Comparison of ENCODE assay signal across 18 cellular contexts in the genomic region with DNA sequence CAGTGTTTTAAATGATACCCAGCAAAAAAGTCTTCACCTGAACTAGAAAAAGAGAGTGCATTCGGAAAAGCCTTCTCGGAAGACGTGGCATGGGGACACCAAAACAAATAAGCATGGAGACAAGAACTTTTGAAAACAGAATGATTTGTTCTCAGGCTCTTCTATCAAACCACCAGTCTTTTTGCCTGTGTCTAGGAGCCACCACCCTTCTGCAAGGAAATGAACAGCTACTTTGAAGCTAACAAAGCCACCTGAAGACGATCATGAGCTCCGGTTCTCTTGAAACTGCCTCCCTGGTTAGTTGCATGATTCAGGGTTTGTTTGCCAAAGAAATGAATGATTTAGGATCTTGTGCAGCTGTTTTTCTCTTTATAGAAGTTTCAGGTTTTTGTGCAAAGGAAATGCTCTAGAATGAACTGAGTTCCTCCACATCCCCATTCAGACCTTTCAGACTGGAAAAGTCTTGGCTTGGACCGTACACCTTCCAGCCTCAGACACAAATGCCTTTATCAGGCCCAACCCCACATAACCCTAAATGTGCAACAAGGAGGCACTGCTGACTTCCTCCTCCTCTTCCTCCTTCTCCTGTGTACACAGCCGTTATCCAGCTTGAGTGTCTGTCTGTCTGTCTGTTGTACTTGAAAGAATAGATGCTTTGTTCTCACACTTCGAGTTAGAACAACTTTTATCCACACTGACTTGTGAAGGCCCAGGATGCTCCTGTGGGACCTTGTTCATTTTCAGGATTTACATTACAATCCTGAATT.
DNase-seq lines count a peak whose midpoint lies in the region; ATAC-seq and TF ChIP-seq lines count a peak whose summit lies in the region.
"Had no signal": no experiment of that assay in that cellular context is flagged by ENCODE, and none has a peak within 500 bp of the region (broad histone marks: within the 10 kb centered on the region; RNA-seq: fewer than 3 reads in every experiment).

No MANE protein-coding gene starts in this region.

- H3K4me3 ChIP-seq in CD8-positive, alpha-beta T cell (ENCODE audit: low read depth, low read length) = peak overlapping the region; percentile 33
- H3K4me3 ChIP-seq in naive thymus-derived CD4-positive, alpha-beta T cell (ENCODE audit: low read length) = no peak overlapping the region
- H3K4me3 ChIP-seq in mesenchymal stem cell (ENCODE audit: insufficient read depth in 1 of 2, low read depth in 1 of 2, low read length in 2 of 2) = no peak overlapping the region
- H3K4me3 ChIP-seq: breast epithelium, ovary, transverse colon had no signal

- peaks cover 71% of the 10 kb centered on the region for H3K4me1 ChIP-seq in CD8-positive, alpha-beta T cell (ENCODE audit: insufficient read depth, low read length)
- H3K4me1 ChIP-seq in naive thymus-derived CD4-positive, alpha-beta T cell (ENCODE audit: control insufficient read depth in 2 of 2, insufficient read depth in 2 of 2, low read length in 2 of 2) = peaks cover 0 to 69% of the 10 kb centered on the region in 2 donors
- no peaks in the 10 kb centered on the region for H3K4me1 ChIP-seq in mesenchymal stem cell (ENCODE audit: control insufficient read depth, insufficient read depth, low read depth, low read length)
- H3K4me1 ChIP-seq: breast epithelium had no signal

- H3K14ac ChIP-seq in mesenchymal stem cell (ENCODE audit: low read length in 2 of 2) = no peak overlapping the region

- ATAC-seq in activated CD4-positive, alpha-beta T cell treated with anti-CD3 and anti-CD28 coated beads for 36 hours = peak; percentile 65
- ATAC-seq in CD8-positive, alpha-beta T cell = peak; percentile 82
- ATAC-seq in T-helper 17 cell = peak; percentile 64
- peak; percentile 87 for ATAC-seq in naive thymus-derived CD4-positive, alpha-beta T cell

- H2BK12ac ChIP-seq in mesenchymal stem cell (ENCODE audit: low read length in 2 of 2) = no peak overlapping the region

- DNase-seq in activated CD4-positive, alpha-beta T cell treated with anti-CD3 and anti-CD28 coated beads for 36 hours = peak; percentile 25
- no peak for DNase-seq in activated CD4-positive, alpha-beta T cell treated with anti-CD3 and anti-CD28 coated beads, Interleukin-2, amount 50 U/mL, for 1 hour
- peak in 2 of 7 experiments; percentile 23 to 28 for DNase-seq in CD8-positive, alpha-beta T cell
- no peak for DNase-seq in T-helper 17 cell
- DNase-seq in naive thymus-derived CD4-positive, alpha-beta T cell = peak in 7 of 9 donors; percentile 57 to 87 (median 77)
- DNase-seq in retina = no peak
- no peak for DNase-seq in mesenchymal stem cell
- no peak for DNase-seq in head of caudate nucleus
- DNase-seq: activated gamma-delta T cell treated with Interleukin-2 at 50 U/mL for 16 hours; immature natural killer cell; KG1; NCI-H1092 treated with DMSO at 0.1 percent for 48 hours; NCI-H526; ovary; stimulated activated CD4-positive, alpha-beta T cell treated with anti-CD3 and anti-CD28 coated beads, Interleukin-4, amount 100 ng/mL, for 4 hours; transverse colon; WERI-Rb-1 had no signal

- no peak overlapping the region for H2BK15ac ChIP-seq in mesenchymal stem cell (ENCODE audit: low read depth, poor library complexity, severe bottlenecking)

- H3K79me1 ChIP-seq in mesenchymal stem cell (replicated peaks; ENCODE audit: low read length, poor library complexity, severe bottlenecking) = no peaks in the 10 kb centered on the region

- H3K9me3 ChIP-seq in CD8-positive, alpha-beta T cell (ENCODE audit: low read length) = no peaks in the 10 kb centered on the region
- H3K9me3 ChIP-seq in T-helper 17 cell (ENCODE audit: control insufficient read depth, low read length, poor library complexity, severe bottlenecking) = no peaks in the 10 kb centered on the region
- no peaks in the 10 kb centered on the region for H3K9me3 ChIP-seq in naive thymus-derived CD4-positive, alpha-beta T cell (ENCODE audit: control insufficient read depth in 2 of 3, low read length in 3 of 3)
- peaks cover 4% of the 10 kb centered on the region for H3K9me3 ChIP-seq in mesenchymal stem cell (ENCODE audit: control insufficient read depth, low read length)
- H3K9me3 ChIP-seq: breast epithelium, ovary, transverse colon had no signal

- H3K4me2 ChIP-seq in mesenchymal stem cell (ENCODE audit: low read length, poor library complexity, severe bottlenecking) = no peak overlapping the region

- peaks cover 5% of the 10 kb centered on the region for H3K36me3 Mint-ChIP-seq in activated CD4-positive, alpha-beta T cell treated with anti-CD3 and anti-CD28 coated beads for 36 hours (ENCODE audit: low read depth)
- H3K36me3 Mint-ChIP-seq in CD8-positive, alpha-beta T cell = no peaks in the 10 kb centered on the region
- peaks cover 2% of the 10 kb centered on the region for H3K36me3 Mint-ChIP-seq in T-helper 17 cell (ENCODE audit: low read depth)
- H3K36me3 Mint-ChIP-seq in naive thymus-derived CD4-positive, alpha-beta T cell = peaks cover 0 to 5% (median 0%) of the 10 kb centered on the region in 5 donors

- H3K4ac ChIP-seq in mesenchymal stem cell (ENCODE audit: low read depth in 1 of 2, low read length in 2 of 2) = no peak overlapping the region

- H3K36me3 ChIP-seq in CD8-positive, alpha-beta T cell (ENCODE audit: insufficient read depth, low read length) = no peaks in the 10 kb centered on the region
- H3K36me3 ChIP-seq in naive thymus-derived CD4-positive, alpha-beta T cell (ENCODE audit: control insufficient read depth in 2 of 3, insufficient read depth in 3 of 3, low read length in 3 of 3) = no peaks in the 10 kb centered on the region
- H3K36me3 ChIP-seq in mesenchymal stem cell (ENCODE audit: control insufficient read depth in 1 of 2, insufficient read depth in 2 of 2, low read depth in 1 of 2, low read length in 2 of 2) = no peaks in the 10 kb centered on the region
- H3K36me3 ChIP-seq: breast epithelium, ovary, transverse colon, WERI-Rb-1 had no signal

- no peak for TF ChIP-seq CTCF in CD8-positive, alpha-beta T cell (IDR thresholded peaks at IDR 0.05)

- no peak overlapping the region for H4K8ac ChIP-seq in mesenchymal stem cell (ENCODE audit: low read length)

- peak overlapping the region; percentile 1 for H3K27ac ChIP-seq in CD8-positive, alpha-beta T cell (ENCODE audit: low read depth, low read length)
- H3K27ac ChIP-seq in naive thymus-derived CD4-positive, alpha-beta T cell (ENCODE audit: low read depth, low read length) = peak overlapping the region; percentile 68
- H3K27ac ChIP-seq in mesenchymal stem cell (ENCODE audit: low read length, poor library complexity, severe bottlenecking) = no peak overlapping the region
- H3K27ac ChIP-seq: breast epithelium, ovary, transverse colon, WERI-Rb-1 had no signal

- H3K27me3 Mint-ChIP-seq in activated CD4-positive, alpha-beta T cell treated with anti-CD3 and anti-CD28 coated beads for 36 hours = peaks cover 20% of the 10 kb centered on the region
- no peaks in the 10 kb centered on the region for H3K27me3 Mint-ChIP-seq in CD8-positive, alpha-beta T cell (ENCODE audit: low read depth)
- no peaks in the 10 kb centered on the region for H3K27me3 Mint-ChIP-seq in T-helper 17 cell
- H3K27me3 Mint-ChIP-seq in naive thymus-derived CD4-positive, alpha-beta T cell = peaks cover 0 to 31% (median 0%) of the 10 kb centered on the region in 5 donors

- no peak overlapping the region for H2AFZ ChIP-seq in mesenchymal stem cell (ENCODE audit: low read depth, low read length)

- H3K27me3 ChIP-seq in CD8-positive, alpha-beta T cell (ENCODE audit: insufficient read depth, low read length) = no peaks in the 10 kb centered on the region
- H3K27me3 ChIP-seq in naive thymus-derived CD4-positive, alpha-beta T cell (ENCODE audit: control insufficient read depth in 2 of 2, insufficient read depth in 2 of 2, low read length in 2 of 2) = no peaks in the 10 kb centered on the region
- no peaks in the 10 kb centered on the region for H3K27me3 ChIP-seq in mesenchymal stem cell (ENCODE audit: control insufficient read depth in 1 of 2, insufficient read depth in 1 of 2, low read length in 2 of 2)
- H3K27me3 ChIP-seq: breast epithelium, ovary, transverse colon had no signal

- peaks cover 68% of the 10 kb centered on the region for H3K4me1 Mint-ChIP-seq in activated CD4-positive, alpha-beta T cell treated with anti-CD3 and anti-CD28 coated beads for 36 hours
- H3K4me1 Mint-ChIP-seq in CD8-positive, alpha-beta T cell (ENCODE audit: low read depth) = peaks cover 71% of the 10 kb centered on the region
- H3K4me1 Mint-ChIP-seq in T-helper 17 cell = peaks cover 22% of the 10 kb centered on the region
- peaks cover 30 to 95% (median 74%) of the 10 kb centered on the region in 7 donors for H3K4me1 Mint-ChIP-seq in naive thymus-derived CD4-positive, alpha-beta T cell

- peaks cover 3% of the 10 kb centered on the region for H3K9me3 Mint-ChIP-seq in activated CD4-positive, alpha-beta T cell treated with anti-CD3 and anti-CD28 coated beads for 36 hours (ENCODE audit: low read depth)
- no peaks in the 10 kb centered on the region for H3K9me3 Mint-ChIP-seq in CD8-positive, alpha-beta T cell
- H3K9me3 Mint-ChIP-seq in naive thymus-derived CD4-positive, alpha-beta T cell = peaks cover 0 to 9% (median 0%) of the 10 kb centered on the region in 11 donors

- 69% methylated on average over 8 of the region's 8 CpGs for WGBS in mesenchymal stem cell

- CTCF ChIA-PET in activated CD4-positive, alpha-beta T cell treated with anti-CD3 and anti-CD28 coated beads for 36 hours (lab: Charles Lee) = interaction anchor here (1.1 to 2.2 kb wide), 5 partner anchors 10 to 347 kb away, joined by 3 to 16 read pairs (median 6); no protein-coding TSS in a partner anchor
- CTCF ChIA-PET in CD8-positive, alpha-beta T cell (lab: Charles Lee) = interaction anchor here (0.9 to 1.1 kb wide), 3 partner anchors 9 to 346 kb away, joined by 3 to 6 read pairs (median 4); no protein-coding TSS in a partner anchor
- CTCF ChIA-PET in naive thymus-derived CD4-positive, alpha-beta T cell (lab: Charles Lee) = interaction anchor here (0.6 to 3.5 kb wide), 6 partner anchors 8 to 346 kb away, joined by 3 to 16 read pairs (median 4); no protein-coding TSS in a partner anchor

- H3K23ac ChIP-seq in mesenchymal stem cell (ENCODE audit: low read length in 2 of 2) = no peak overlapping the region

- H4K91ac ChIP-seq in mesenchymal stem cell (ENCODE audit: low read length) = no peak overlapping the region

- H2BK120ac ChIP-seq in mesenchymal stem cell (ENCODE audit: low read depth, low read length) = no peak overlapping the region

- POLR2A ChIA-PET in activated CD4-positive, alpha-beta T cell treated with anti-CD3 and anti-CD28 coated beads for 36 hours (lab: Charles Lee) = no interaction called here
- POLR2A ChIA-PET in CD8-positive, alpha-beta T cell (lab: Charles Lee) = interaction anchor here (1.6 kb wide), 1 partner anchor 180 kb away, joined by 3 read pairs; no protein-coding TSS in a partner anchor
- POLR2A ChIA-PET in naive thymus-derived CD4-positive, alpha-beta T cell (lab: Charles Lee) = interaction anchor here (0.7 to 3.4 kb wide), 12 partner anchors 10 to 350 kb away, joined by 3 to 20 read pairs (median 4); no protein-coding TSS in a partner anchor

- H2AK5ac ChIP-seq in mesenchymal stem cell (ENCODE audit: low read length, severe bottlenecking) = no peak overlapping the region

- no peak overlapping the region for H3K9ac ChIP-seq in mesenchymal stem cell (ENCODE audit: low read length)

- H3K27ac Mint-ChIP-seq in activated CD4-positive, alpha-beta T cell treated with anti-CD3 and anti-CD28 coated beads for 36 hours = no peak overlapping the region
- peak overlapping the region; percentile 90 for H3K27ac Mint-ChIP-seq in CD8-positive, alpha-beta T cell
- H3K27ac Mint-ChIP-seq in T-helper 17 cell = peak overlapping the region; percentile 74
- peak overlapping the region; percentile 43 to 98 (median 92) for H3K27ac Mint-ChIP-seq in naive thymus-derived CD4-positive, alpha-beta T cell
- H3K27ac Mint-ChIP-seq: immature natural killer cell had no signal

- no peak overlapping the region for H3K4me3 Mint-ChIP-seq in activated CD4-positive, alpha-beta T cell treated with anti-CD3 and anti-CD28 coated beads for 36 hours
- peak overlapping the region; percentile 59 for H3K4me3 Mint-ChIP-seq in CD8-positive, alpha-beta T cell
- H3K4me3 Mint-ChIP-seq in T-helper 17 cell = peak overlapping the region; percentile 47
- peak overlapping the region; percentile 14 to 83 (median 73) for H3K4me3 Mint-ChIP-seq in naive thymus-derived CD4-positive, alpha-beta T cell
- H3K4me3 Mint-ChIP-seq: immature natural killer cell had no signal

- no peak overlapping the region for H3K18ac ChIP-seq in mesenchymal stem cell (ENCODE audit: low read depth in 1 of 2, low read length in 2 of 2)

- H2BK5ac ChIP-seq in mesenchymal stem cell (ENCODE audit: low read depth, low read length, poor library complexity, severe bottlenecking) = no peak overlapping the region

- intact Hi-C loops in activated CD4-positive, alpha-beta T cell treated with anti-CD3 and anti-CD28 coated beads for 36 hours (cut with DNase I, micrococcal nuclease) = loop anchor here in 1 of 2 experiments (5.0 kb wide), 2 partner anchors 128 to 178 kb away; no protein-coding TSS in a partner anchor
- intact Hi-C loops in CD8-positive, alpha-beta T cell (cut with DNase I, micrococcal nuclease) = loop anchor here in 1 of 2 experiments (10.0 kb wide), 1 partner anchor 56 kb away; no protein-coding TSS in a partner anchor
- intact Hi-C loops in naive thymus-derived CD4-positive, alpha-beta T cell (cut with micrococcal nuclease) = loop anchor here in 1 of 2 donors (1.0 to 2.0 kb wide), 4 partner anchors 8 to 346 kb away; no protein-coding TSS in a partner anchor
- intact Hi-C loops in head of caudate nucleus (cut with DNase I) = loop anchor here (10.0 kb wide), 1 partner anchor 264 kb away; no protein-coding TSS in a partner anchor

Comparison
In these comparisons a context has a peak if more than half of its experiments do, and no peak if none do; other contexts are left out.
1. DNase-seq: peak in activated CD4-positive, alpha-beta T cell treated with anti-CD3 and anti-CD28 coated beads for 36 hours (single experiment) and naive thymus-derived CD4-positive, alpha-beta T cell (7 of 9); none in activated CD4-positive, alpha-beta T cell treated with anti-CD3 and anti-CD28 coated beads, Interleukin-2, amount 50 U/mL, for 1 hour (single experiment), T-helper 17 cell (0 of 3), retina (single experiment), mesenchymal stem cell (single experiment) and head of caudate nucleus (0 of 42).
2. Peak in every context shown above with its lines, with median percentiles within 50 percentile points of each other: ATAC-seq.